8 cellular contexts compared by ENCODE assay signal in genomic region chr6:157099912-157100593, GRCh38.
DNase-seq lines count a peak whose midpoint lies in the region; ATAC-seq and TF ChIP-seq lines count a peak whose summit lies in the region.

No MANE protein-coding gene starts in this region.

- no peak for TF ChIP-seq POLR2A in transverse colon (IDR thresholded peaks at IDR 0.05)

- H3K36me3 Mint-ChIP-seq in H9 (ENCODE audit: insufficient read depth in 1 of 3, low read depth in 3 of 3), result peaks cover 0 to 7% (median 0%) of the 10 kb centered on the region in 3 experiments; a peak in 1 of 7 replicates

- no peak overlapping the region for H4K5ac ChIP-seq in H9 (ENCODE audit: insufficient read length, low read depth, low read length)

- H2BK15ac ChIP-seq in H9 (ENCODE audit: low read depth, low read length), result no peak overlapping the region

- H3K23ac ChIP-seq in H9 (ENCODE audit: insufficient read length, low read depth, low read length), result no peak overlapping the region

- H3K56ac ChIP-seq in H9 (ENCODE audit: insufficient read length, low read depth, low read length), result no peak overlapping the region

- no peak overlapping the region for H2BK12ac ChIP-seq in H9 (ENCODE audit: insufficient read length, low read depth, low read length)

- DNase-seq in activated CD8-positive, alpha-beta memory T cell treated with anti-CD3 and anti-CD28 coated beads, Interleukin-2, amount 50 U/mL, for 1 hour (ENCODE audit: extremely low read depth), result peak; percentile 17
- DNase-seq in sciatic nerve (ENCODE audit: low spot score) (no peak), transverse colon (no peak), glomerular visceral epithelial cell (ENCODE audit: extremely low spot score) (no peak), amygdala (lab: John Stamatoyannopoulos, UW) (no peak), H9 (no peak)

- no peak overlapping the region for H3K4ac ChIP-seq in H9 (ENCODE audit: low read depth, low read length)

- no peak overlapping the region for H3T11ph ChIP-seq in H9 (ENCODE audit: low read length)

- no peak overlapping the region for H2BK20ac ChIP-seq in H9 (ENCODE audit: low read depth, low read length, poor library complexity, severe bottlenecking)

- H3K27me3 ChIP-seq in transverse colon (no peaks in the 10 kb centered on the region), H9 (ENCODE audit: insufficient read depth, low read length) (no peaks in the 10 kb centered on the region)

- no peak overlapping the region for H3K4me2 ChIP-seq in H9 (ENCODE audit: insufficient read depth, insufficient read length, low read length)

- no peak overlapping the region for H4K91ac ChIP-seq in H9 (ENCODE audit: insufficient read length, low read depth, low read length)

- H3K23me2 ChIP-seq in H9 (ENCODE audit: insufficient read length, low read depth, low read length, poor library complexity, severe bottlenecking), result no peaks in the 10 kb centered on the region

- H3K27ac Mint-ChIP-seq in H9, result no peak overlapping the region

- H4K8ac ChIP-seq in H9 (replicated peaks; ENCODE audit: insufficient read length, low read depth, low read length), result no peak overlapping the region

- H4K20me1 ChIP-seq in H9 (ENCODE audit: control insufficient read depth, insufficient read depth, insufficient read length), result no peaks in the 10 kb centered on the region

- H3K4me3 Mint-ChIP-seq in H9, result no peak overlapping the region

- no peak overlapping the region for H2BK120ac ChIP-seq in H9 (ENCODE audit: low read depth, low read length, poor library complexity, severe bottlenecking)

- TF ChIP-seq EP300 in transverse colon (IDR thresholded peaks at IDR 0.05; ENCODE audit: low read depth), result no peak

- no peaks in the 10 kb centered on the region for H3K9me3 Mint-ChIP-seq in H9

- no peak overlapping the region for H3K18ac ChIP-seq in H9 (ENCODE audit: insufficient read length, low read depth, low read length)

- no peak overlapping the region for H3K27ac ChIP-seq in transverse colon
- H3K27ac ChIP-seq in H9 (ENCODE audit: insufficient read length, low read depth, low read length), result no peak overlapping the region

- peak; percentile 98 for ATAC-seq in GM19395 (IDR thresholded peaks at IDR 0.05; ENCODE audit: unreplicated experiment)
- ATAC-seq in HG03196 (IDR thresholded peaks at IDR 0.05; ENCODE audit: unreplicated experiment), result peak; percentile 93
- peak; percentile 68 for ATAC-seq in sciatic nerve

- intact Hi-C loops in sciatic nerve (cut with DNase I), result no loop called here
- intact Hi-C loops in transverse colon (cut with DNase I; ENCODE audit: low total_unique reads), result no loop called here

- no peaks in the 10 kb centered on the region for H3K36me3 ChIP-seq in transverse colon

- TF ChIP-seq CTCF in transverse colon (IDR thresholded peaks at IDR 0.05), result no peak
- no peak for TF ChIP-seq CTCF in H9 (conservative IDR thresholded peaks at IDR 0.05)

- H3K4me1 ChIP-seq in transverse colon (no peaks in the 10 kb centered on the region), H9 (ENCODE audit: insufficient read depth, low read length) (no peaks in the 10 kb centered on the region)

- H3K9ac ChIP-seq in H9 (ENCODE audit: extremely low read depth, insufficient read length, low read length), result no peak overlapping the region

- no peaks in the 10 kb centered on the region for H3K79me2 ChIP-seq in H9 (ENCODE audit: insufficient read depth, low read length)

- no peaks in the 10 kb centered on the region for H3K9me3 ChIP-seq in transverse colon
- no peaks in the 10 kb centered on the region for H3K9me3 ChIP-seq in H9 (ENCODE audit: control insufficient read depth, low read depth, low read length)

- H2AFZ ChIP-seq in H9 (ENCODE audit: low read length), result no peak overlapping the region

- H3K79me1 ChIP-seq in H9 (ENCODE audit: insufficient read depth, low read depth, low read length, poor library complexity, severe bottlenecking), result no peaks in the 10 kb centered on the region

- no peak overlapping the region for H3K4me3 ChIP-seq in transverse colon

- no peaks in the 10 kb centered on the region for H3K27me3 Mint-ChIP-seq in H9 (ENCODE audit: low read depth)

- H3K14ac ChIP-seq in H9 (ENCODE audit: insufficient read depth, low read length), result no peak overlapping the region

- WGBS in transverse colon (ENCODE audit: low coverage in 1 of 2), 2 donors, result 69 to 74% methylated on average over 3 to 7 of the region's 7 CpGs
- no CpG with 5 or more reads among the region's 7 CpGs for WGBS in H9 (ENCODE audit: extremely low coverage, insufficient read length, low lambda C conversion rate)

- no peak overlapping the region for H2AK5ac ChIP-seq in H9 (ENCODE audit: insufficient read length, low read length)

- in situ Hi-C loops in transverse colon (cut with MboI; ENCODE audit: low pct_ligation_motif_present in 1 of 4, low pct_unique_long_range_greater_than_20kb in 1 of 4, low sequenced_read_pairs in 3 of 4), result no loop called here

- H3K4me1 Mint-ChIP-seq in H9, result peaks cover 12 to 26% of the 10 kb centered on the region in 2 experiments

- no peak overlapping the region for H2BK5ac ChIP-seq in H9 (ENCODE audit: insufficient read length, low read length)
